Comparison of ENCODE assay signal across 8 cellular contexts in the genomic region with DNA sequence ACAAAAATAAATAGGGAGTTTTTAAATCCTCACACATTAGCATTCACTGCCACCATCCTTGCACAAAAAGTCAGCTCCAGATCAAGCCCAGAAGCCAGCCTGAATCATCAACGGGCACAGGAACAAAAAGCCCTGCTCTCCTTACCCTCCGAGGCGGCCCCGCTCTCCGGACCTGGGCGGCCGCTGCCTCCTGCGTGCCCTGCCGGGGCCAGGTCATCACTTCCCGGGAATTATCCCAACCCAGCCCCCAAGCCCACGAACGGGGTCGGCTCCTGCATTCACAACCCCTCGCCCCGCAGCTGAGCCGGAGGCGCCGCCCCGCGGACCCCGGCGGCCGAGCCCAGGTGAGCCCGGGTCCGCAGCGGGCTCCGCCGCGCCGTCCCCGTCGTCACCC. TPM values are rescaled to one million over a fixed set of nuclear protein-coding genes. Genes with fewer than 3 reads are reported as not detected.
DNase-seq lines count a peak whose midpoint lies in the region; ATAC-seq and FAIRE-seq lines count a peak whose summit lies in the region.

No MANE protein-coding gene starts in this region.

- peak overlapping the region; percentile 85 for H3K4me3 ChIP-seq in iPS-11a (ENCODE audit: low read depth, low read length)

- H3K4me1 Mint-ChIP-seq in activated naive CD4-positive, alpha-beta T cell treated with anti-CD3 and anti-CD28 coated beads, Interleukin-2, amount 10 ng/mL, durations not matched to agents 7 days and 5 days: peaks cover 64% of the 10 kb centered on the region
- H3K4me1 Mint-ChIP-seq in activated T-helper 17 cell treated with anti-CD3 and anti-CD28 coated beads, Interleukin-2, amount 50 U/mL, for 72 hours: peaks cover 46% of the 10 kb centered on the region
- peaks cover 36 to 69% of the 10 kb centered on the region in 2 donors for H3K4me1 Mint-ChIP-seq in stimulated activated naive B cell treated with anti-CD40 and anti-IgM and Interleukin-4, amounts not matched to agents 10 μg/mL and 1 μg/mL and 100 μg/mL, for 72 hours

- H3K27me3 Mint-ChIP-seq in activated naive CD4-positive, alpha-beta T cell treated with anti-CD3 and anti-CD28 coated beads, Interleukin-2, amount 10 ng/mL, durations not matched to agents 7 days and 5 days: no peaks in the 10 kb centered on the region
- no peaks in the 10 kb centered on the region for H3K27me3 Mint-ChIP-seq in activated T-helper 17 cell treated with anti-CD3 and anti-CD28 coated beads, Interleukin-2, amount 50 U/mL, for 72 hours
- no peaks in the 10 kb centered on the region for H3K27me3 Mint-ChIP-seq in stimulated activated naive B cell treated with anti-CD40 and anti-IgM and Interleukin-4, amounts not matched to agents 10 μg/mL and 1 μg/mL and 100 μg/mL, for 72 hours

- peak overlapping the region; percentile 93 for H3K4me3 Mint-ChIP-seq in activated naive CD4-positive, alpha-beta T cell treated with anti-CD3 and anti-CD28 coated beads, Interleukin-2, amount 10 ng/mL, durations not matched to agents 7 days and 5 days
- H3K4me3 Mint-ChIP-seq in activated T-helper 17 cell treated with anti-CD3 and anti-CD28 coated beads, Interleukin-2, amount 50 U/mL, for 72 hours: peak overlapping the region; percentile 99
- peak overlapping the region; percentile 94 to 95 for H3K4me3 Mint-ChIP-seq in stimulated activated naive B cell treated with anti-CD40 and anti-IgM and Interleukin-4, amounts not matched to agents 10 μg/mL and 1 μg/mL and 100 μg/mL, for 72 hours

- CTCF ChIA-PET in activated naive CD4-positive, alpha-beta T cell treated with anti-CD3 and anti-CD28 coated beads, Interleukin-2, amount 10 ng/mL, durations not matched to agents 7 days and 5 days (lab: Charles Lee): interaction anchor here (1.5 to 5.6 kb wide), 2 partner anchors 12 to 36 kb away, joined by 4 to 39 read pairs; no protein-coding TSS in a partner anchor

- peak overlapping the region; percentile 82 for H3K27ac Mint-ChIP-seq in activated naive CD4-positive, alpha-beta T cell treated with anti-CD3 and anti-CD28 coated beads, Interleukin-2, amount 10 ng/mL, durations not matched to agents 7 days and 5 days
- H3K27ac Mint-ChIP-seq in activated T-helper 17 cell treated with anti-CD3 and anti-CD28 coated beads, Interleukin-2, amount 50 U/mL, for 72 hours: peak overlapping the region; percentile 92
- H3K27ac Mint-ChIP-seq in stimulated activated naive B cell treated with anti-CD40 and anti-IgM and Interleukin-4, amounts not matched to agents 10 μg/mL and 1 μg/mL and 100 μg/mL, for 72 hours: peak overlapping the region; percentile 88

- no peak for DNase-seq in activated naive CD4-positive, alpha-beta T cell treated with anti-CD3 and anti-CD28 coated beads, Interleukin-2, amount 10 ng/mL, durations not matched to agents 7 days and 5 days
- DNase-seq in activated naive CD4-positive, alpha-beta T cell (lab: John Stamatoyannopoulos, UW): no peak
- DNase-seq in stimulated activated naive B cell treated with anti-CD40 and anti-IgM and Interleukin-4, amounts not matched to agents 10 μg/mL and 1 μg/mL and 100 μg/mL, for 72 hours: no peak
- DNase-seq in NCI-H2196 (lab: John Stamatoyannopoulos, UW; ENCODE audit: unreplicated experiment): no peak
- no peak for DNase-seq in RCC 7860 (ENCODE audit: low spot score)
- DNase-seq in pons (ENCODE audit: low spot score): no peak

- peaks cover 42% of the 10 kb centered on the region for H3K36me3 Mint-ChIP-seq in activated naive CD4-positive, alpha-beta T cell treated with anti-CD3 and anti-CD28 coated beads, Interleukin-2, amount 10 ng/mL, durations not matched to agents 7 days and 5 days
- H3K36me3 Mint-ChIP-seq in activated T-helper 17 cell treated with anti-CD3 and anti-CD28 coated beads, Interleukin-2, amount 50 U/mL, for 72 hours (ENCODE audit: low read depth): peaks cover 56% of the 10 kb centered on the region
- peaks cover 30 to 45% of the 10 kb centered on the region in 2 donors for H3K36me3 Mint-ChIP-seq in stimulated activated naive B cell treated with anti-CD40 and anti-IgM and Interleukin-4, amounts not matched to agents 10 μg/mL and 1 μg/mL and 100 μg/mL, for 72 hours

- no peak for ATAC-seq in activated T-helper 17 cell treated with anti-CD3 and anti-CD28 coated beads, Interleukin-2, amount 50 U/mL, for 72 hours (replicated peaks)
- ATAC-seq in stimulated activated naive B cell treated with anti-CD40 and anti-IgM and Interleukin-4, amounts not matched to agents 10 μg/mL and 1 μg/mL and 100 μg/mL, for 72 hours (replicated peaks): no peak

- H3K9me3 Mint-ChIP-seq in activated naive CD4-positive, alpha-beta T cell treated with anti-CD3 and anti-CD28 coated beads, Interleukin-2, amount 10 ng/mL, durations not matched to agents 7 days and 5 days: no peaks in the 10 kb centered on the region
- no peaks in the 10 kb centered on the region for H3K9me3 Mint-ChIP-seq in activated T-helper 17 cell treated with anti-CD3 and anti-CD28 coated beads, Interleukin-2, amount 50 U/mL, for 72 hours
- H3K9me3 Mint-ChIP-seq in stimulated activated naive B cell treated with anti-CD40 and anti-IgM and Interleukin-4, amounts not matched to agents 10 μg/mL and 1 μg/mL and 100 μg/mL, for 72 hours: no peaks in the 10 kb centered on the region

- FAIRE-seq in RCC 7860 (lab: Jason Lieb, UNC): no peak

RNA-seq across cellular contexts. Expression of a gene that starts 0.8 kb away (rescaled TPM):
- 100 to 1,000 TPM in 1 of 2 donors, 10 to 100 TPM in 1; 79.4 to 140 TPM for total RNA-seq in activated T-helper 17 cell treated with anti-CD3 and anti-CD28 coated beads, Interleukin-2, amount 50 U/mL, for 72 hours

RNA-seq across cellular contexts. Expression of a gene that starts 12.0 kb away (rescaled TPM):
- total RNA-seq in activated T-helper 17 cell treated with anti-CD3 and anti-CD28 coated beads, Interleukin-2, amount 50 U/mL, for 72 hours: 100 to 1,000 TPM; 100 to 139 TPM

RNA-seq across cellular contexts. Expression of a gene that starts 21.5 kb away (rescaled TPM):
- 10 to 100 TPM; 23.4 to 44.9 TPM for total RNA-seq in activated T-helper 17 cell treated with anti-CD3 and anti-CD28 coated beads, Interleukin-2, amount 50 U/mL, for 72 hours

RNA-seq across cellular contexts. Expression of a gene that starts 42.3 kb away (rescaled TPM):
- under 1 TPM in 1 of 2 donors, not detected in 1; 0.17 TPM for total RNA-seq in activated T-helper 17 cell treated with anti-CD3 and anti-CD28 coated beads, Interleukin-2, amount 50 U/mL, for 72 hours

RNA-seq across cellular contexts. Expression of a gene that starts 54.4 kb away (rescaled TPM):
- 100 to 1,000 TPM in 1 of 2 donors, 10 to 100 TPM in 1; 79.7 to 132 TPM for total RNA-seq in activated T-helper 17 cell treated with anti-CD3 and anti-CD28 coated beads, Interleukin-2, amount 50 U/mL, for 72 hours
